Comparison of ENCODE assay signal across 23 cellular contexts in genomic region chr3:94173667-94174434, GRCh38.
DNase-seq lines count a peak whose midpoint lies in the region; TF ChIP-seq lines count a peak whose summit lies in the region.
"Had no signal": no experiment of that assay in that cellular context is flagged by ENCODE, and none has a peak within 500 bp of the region (broad histone marks: within the 10 kb centered on the region; RNA-seq: fewer than 3 reads in every experiment).

No MANE protein-coding gene starts in this region.

- H3K4me3 ChIP-seq in astrocyte of the spinal cord (ENCODE audit: low read depth, low read length), result no peak overlapping the region
- H3K4me3 ChIP-seq: sigmoid colon, uterus had no signal

- peak; percentile 7 for DNase-seq in EH (ENCODE audit: low read depth)
- peak; percentile 60 for DNase-seq in LHCN-M2 (ENCODE audit: low read depth)
- peak; percentile 31 for DNase-seq in astrocyte of the spinal cord (ENCODE audit: low read depth, low spot score)
- peak; percentile 24 for DNase-seq in kidney glomerular epithelial cell (lab: John Stamatoyannopoulos, UW)
- no peak for DNase-seq in NCI-H2196 treated with DMSO at 0.1 percent for 48 hours (lab: John Stamatoyannopoulos, UW; ENCODE audit: unreplicated experiment)
- DNase-seq in medulla oblongata (ENCODE audit: extremely low spot score), result no peak
- DNase-seq in activated T-cell treated with anti-CD3 and anti-CD28 coated beads, Interleukin-2, amount 50 U/mL, for 24 hours, result no peak
- no peak for DNase-seq in occipital lobe (lab: John Stamatoyannopoulos, UW)
- DNase-seq: activated CD4-positive, alpha-beta T cell treated with anti-CD3 and anti-CD28 coated beads, Interleukin-2, amount 10 ng/mL, durations not matched to agents 24 days and 14 days; activated CD8-positive, alpha-beta memory T cell treated with anti-CD3 and anti-CD28 coated beads, Interleukin-2, amount 10 ng/mL, durations not matched to agents 7 days and 5 days; activated naive CD8-positive, alpha-beta T cell treated with anti-CD3 and anti-CD28 coated beads for 36 hours; central memory CD4-positive, alpha-beta T cell; GF-D8; kidney; naive thymus-derived CD4-positive, alpha-beta T cell; NCI-H1092 treated with DMSO at 0.1 percent for 48 hours; NCI-H2029 treated with DMSO at 0.1 percent for 48 hours; NCI-H510A; sigmoid colon; T-helper 1 cell; uterus had no signal

- H3K4me3 Mint-ChIP-seq in activated T-cell treated with anti-CD3 and anti-CD28 coated beads, Interleukin-2, amount 50 U/mL, for 24 hours, result no peak overlapping the region
- H3K4me3 Mint-ChIP-seq: activated CD4-positive, alpha-beta T cell treated with anti-CD3 and anti-CD28 coated beads, Interleukin-2, amount 10 ng/mL, durations not matched to agents 24 days and 14 days; activated CD8-positive, alpha-beta memory T cell treated with anti-CD3 and anti-CD28 coated beads, Interleukin-2, amount 10 ng/mL, durations not matched to agents 7 days and 5 days; activated naive CD8-positive, alpha-beta T cell treated with anti-CD3 and anti-CD28 coated beads for 36 hours; CD14-positive monocyte; memory B cell; naive thymus-derived CD4-positive, alpha-beta T cell had no signal

- H3K9me3 Mint-ChIP-seq in activated T-cell treated with anti-CD3 and anti-CD28 coated beads, Interleukin-2, amount 50 U/mL, for 24 hours, result no peaks in the 10 kb centered on the region
- H3K9me3 Mint-ChIP-seq: activated CD4-positive, alpha-beta T cell treated with anti-CD3 and anti-CD28 coated beads, Interleukin-2, amount 10 ng/mL, durations not matched to agents 24 days and 14 days; activated naive CD8-positive, alpha-beta T cell treated with anti-CD3 and anti-CD28 coated beads for 36 hours; CD14-positive monocyte; memory B cell; naive thymus-derived CD4-positive, alpha-beta T cell had no signal

- no peaks in the 10 kb centered on the region for H3K4me1 Mint-ChIP-seq in activated T-cell treated with anti-CD3 and anti-CD28 coated beads, Interleukin-2, amount 50 U/mL, for 24 hours (ENCODE audit: low read depth)
- H3K4me1 Mint-ChIP-seq: activated CD4-positive, alpha-beta T cell treated with anti-CD3 and anti-CD28 coated beads, Interleukin-2, amount 10 ng/mL, durations not matched to agents 24 days and 14 days; activated CD8-positive, alpha-beta memory T cell treated with anti-CD3 and anti-CD28 coated beads, Interleukin-2, amount 10 ng/mL, durations not matched to agents 7 days and 5 days; activated naive CD8-positive, alpha-beta T cell treated with anti-CD3 and anti-CD28 coated beads for 36 hours; CD14-positive monocyte had no signal

- H3K36me3 Mint-ChIP-seq in activated T-cell treated with anti-CD3 and anti-CD28 coated beads, Interleukin-2, amount 50 U/mL, for 24 hours (ENCODE audit: low read depth), result no peaks in the 10 kb centered on the region
- H3K36me3 Mint-ChIP-seq: activated CD8-positive, alpha-beta memory T cell treated with anti-CD3 and anti-CD28 coated beads, Interleukin-2, amount 10 ng/mL, durations not matched to agents 7 days and 5 days; activated naive CD8-positive, alpha-beta T cell treated with anti-CD3 and anti-CD28 coated beads for 36 hours; CD14-positive monocyte; memory B cell; naive thymus-derived CD4-positive, alpha-beta T cell had no signal

- in situ Hi-C loops in astrocyte of the spinal cord (cut with HindIII; ENCODE audit: low sequenced_read_pairs), result no loop called here

- no peak overlapping the region for H3K27ac Mint-ChIP-seq in activated T-cell treated with anti-CD3 and anti-CD28 coated beads, Interleukin-2, amount 50 U/mL, for 24 hours
- H3K27ac Mint-ChIP-seq: activated CD4-positive, alpha-beta T cell treated with anti-CD3 and anti-CD28 coated beads, Interleukin-2, amount 10 ng/mL, durations not matched to agents 24 days and 14 days; activated CD8-positive, alpha-beta memory T cell treated with anti-CD3 and anti-CD28 coated beads, Interleukin-2, amount 10 ng/mL, durations not matched to agents 7 days and 5 days; activated naive CD8-positive, alpha-beta T cell treated with anti-CD3 and anti-CD28 coated beads for 36 hours; CD14-positive monocyte; memory B cell; naive thymus-derived CD4-positive, alpha-beta T cell had no signal

- no peak for TF ChIP-seq CTCF in astrocyte of the spinal cord (IDR thresholded peaks at IDR 0.05; ENCODE audit: low read depth, low read length)

- H3K27me3 Mint-ChIP-seq in activated T-cell treated with anti-CD3 and anti-CD28 coated beads, Interleukin-2, amount 50 U/mL, for 24 hours, result peaks cover 15% of the 10 kb centered on the region

Comparison
In these comparisons a context has a peak if more than half of its experiments do, and no peak if none do; other contexts are left out.
1. DNase-seq: peak in EH (single experiment), LHCN-M2 (single experiment), astrocyte of the spinal cord (single experiment) and kidney glomerular epithelial cell (single experiment); none in NCI-H2196 treated with DMSO at 0.1 percent for 48 hours (single experiment), medulla oblongata (single experiment), activated T-cell treated with anti-CD3 and anti-CD28 coated beads, Interleukin-2, amount 50 U/mL, for 24 hours (single experiment) and occipital lobe (single experiment).